In the genomic region with DNA sequence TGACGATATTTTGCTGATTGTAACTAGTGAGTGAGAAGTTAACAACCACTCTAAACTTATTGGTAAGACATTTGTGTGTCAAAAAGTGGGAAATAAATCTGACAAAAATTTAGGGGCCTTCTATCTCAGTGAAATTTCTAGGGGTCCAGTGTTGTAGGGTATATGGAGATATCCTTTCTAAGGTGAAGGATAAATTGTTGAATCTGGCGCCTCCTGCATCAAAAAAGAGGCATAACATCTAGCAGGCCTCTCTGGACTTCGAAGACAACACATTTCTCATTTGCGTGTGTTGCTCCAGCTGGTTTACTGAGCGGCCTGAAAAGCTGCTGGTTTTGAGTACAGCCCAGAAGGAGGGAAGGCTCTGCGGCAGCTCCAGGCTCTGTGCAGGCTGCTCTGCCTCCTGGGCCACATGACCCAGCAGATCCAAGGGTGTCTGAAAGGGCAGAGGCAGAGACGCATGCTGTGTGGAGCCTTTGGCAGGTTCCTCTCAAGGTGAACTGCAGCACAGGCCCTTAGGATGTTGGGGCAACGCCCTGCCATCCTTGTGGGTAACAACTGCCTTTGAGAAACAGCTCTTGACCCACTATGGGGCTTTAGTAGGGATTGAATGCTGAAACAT, we compare ENCODE assay signal across 1 cellular context.
TF ChIP-seq lines count a peak whose summit lies in the region.

No MANE protein-coding gene starts in this region.

TF ChIP-seq in HCT116, 20 proteins besides CTCF, POLR2A, EP300 and RAD21:
- TF ChIP-seq, protein P1, sequence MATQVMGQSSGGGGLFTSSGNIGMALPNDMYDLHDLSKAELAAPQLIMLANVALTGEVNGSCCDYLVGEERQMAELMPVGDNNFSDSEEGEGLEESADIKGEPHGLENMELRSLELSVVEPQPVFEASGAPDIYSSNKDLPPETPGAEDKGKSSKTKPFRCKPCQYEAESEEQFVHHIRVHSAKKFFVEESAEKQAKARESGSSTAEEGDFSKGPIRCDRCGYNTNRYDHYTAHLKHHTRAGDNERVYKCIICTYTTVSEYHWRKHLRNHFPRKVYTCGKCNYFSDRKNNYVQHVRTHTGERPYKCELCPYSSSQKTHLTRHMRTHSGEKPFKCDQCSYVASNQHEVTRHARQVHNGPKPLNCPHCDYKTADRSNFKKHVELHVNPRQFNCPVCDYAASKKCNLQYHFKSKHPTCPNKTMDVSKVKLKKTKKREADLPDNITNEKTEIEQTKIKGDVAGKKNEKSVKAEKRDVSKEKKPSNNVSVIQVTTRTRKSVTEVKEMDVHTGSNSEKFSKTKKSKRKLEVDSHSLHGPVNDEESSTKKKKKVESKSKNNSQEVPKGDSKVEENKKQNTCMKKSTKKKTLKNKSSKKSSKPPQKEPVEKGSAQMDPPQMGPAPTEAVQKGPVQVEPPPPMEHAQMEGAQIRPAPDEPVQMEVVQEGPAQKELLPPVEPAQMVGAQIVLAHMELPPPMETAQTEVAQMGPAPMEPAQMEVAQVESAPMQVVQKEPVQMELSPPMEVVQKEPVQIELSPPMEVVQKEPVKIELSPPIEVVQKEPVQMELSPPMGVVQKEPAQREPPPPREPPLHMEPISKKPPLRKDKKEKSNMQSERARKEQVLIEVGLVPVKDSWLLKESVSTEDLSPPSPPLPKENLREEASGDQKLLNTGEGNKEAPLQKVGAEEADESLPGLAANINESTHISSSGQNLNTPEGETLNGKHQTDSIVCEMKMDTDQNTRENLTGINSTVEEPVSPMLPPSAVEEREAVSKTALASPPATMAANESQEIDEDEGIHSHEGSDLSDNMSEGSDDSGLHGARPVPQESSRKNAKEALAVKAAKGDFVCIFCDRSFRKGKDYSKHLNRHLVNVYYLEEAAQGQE (IDR thresholded peaks at IDR 0.05; ENCODE audit: low read depth) = no peak
- TF ChIP-seq ZFX (IDR thresholded peaks at IDR 0.05) (no peak), EZH2phosphoT487 (IDR thresholded peaks at IDR 0.05; ENCODE audit: borderline replicate concordance) (no peak), SP1 (IDR thresholded peaks at IDR 0.05; ENCODE audit: low read depth) (no peak)
